ENCODE assay signal across 8 cellular contexts in genomic region chr4:169619518-169619957, GRCh38. TPM values are rescaled to one million over a fixed set of nuclear protein-coding genes. Genes with fewer than 3 reads are reported as not detected.
DNase-seq lines count a peak whose midpoint lies in the region; ATAC-seq and TF ChIP-seq lines count a peak whose summit lies in the region.

No MANE protein-coding gene starts in this region.

- POLR2A ChIA-PET in activated CD4-positive, alpha-beta T cell treated with anti-CD3 and anti-CD28 coated beads, Interleukin-2, amount 10 ng/mL, durations not matched to agents 7 days and 5 days (lab: Charles Lee), result no interaction called here

- TF ChIP-seq CTCF in AG09319 (IDR thresholded peaks at IDR 0.05; ENCODE audit: low read depth, low read length) (peak; percentile 61), lung (IDR thresholded peaks at IDR 0.05; ENCODE audit: control extremely low read depth, extremely low read depth) (peak; percentile 42), stomach (IDR thresholded peaks at IDR 0.05) (peak in 5 of 7 experiments; percentile 54 to 75 (median 57))

- H3K4me3 Mint-ChIP-seq in activated CD4-positive, alpha-beta T cell treated with anti-CD3 and anti-CD28 coated beads, Interleukin-2, amount 10 ng/mL, durations not matched to agents 7 days and 5 days, result peak overlapping the region; percentile 94

- peak; percentile 32 for ATAC-seq in GM18519 (IDR thresholded peaks at IDR 0.05; ENCODE audit: low FRiP score, unreplicated experiment)
- peak; percentile 37 for ATAC-seq in HG03060 (IDR thresholded peaks at IDR 0.05; ENCODE audit: low read depth, unreplicated experiment)
- no peak for ATAC-seq in lung (ENCODE audit: insufficient read depth, low FRiP score)

- DNase-seq in AG09319 (ENCODE audit: extremely low read depth, low read depth) (no peak), NCI-H226 (peak; percentile 59), lung (ENCODE audit: low spot score) (peak; percentile 53), stomach (peak; percentile 67)
- peak; percentile 55 for DNase-seq in activated CD4-positive, alpha-beta T cell treated with anti-CD3 and anti-CD28 coated beads, Interleukin-2, amount 10 ng/mL, durations not matched to agents 7 days and 5 days

- H3K27ac Mint-ChIP-seq in activated CD4-positive, alpha-beta T cell treated with anti-CD3 and anti-CD28 coated beads, Interleukin-2, amount 10 ng/mL, durations not matched to agents 7 days and 5 days, result peak overlapping the region; percentile 99

- H3K36me3 Mint-ChIP-seq in activated CD4-positive, alpha-beta T cell treated with anti-CD3 and anti-CD28 coated beads, Interleukin-2, amount 10 ng/mL, durations not matched to agents 7 days and 5 days (ENCODE audit: low read depth), result peaks cover 6% of the 10 kb centered on the region

- TF ChIP-seq EP300 in stomach (IDR thresholded peaks at IDR 0.05), result no peak

- WGBS in ectodermal cell, 2 experiments, result 4 to 9% methylated on average over 11 to 12 of the region's 12 CpGs
- WGBS in lung, 2 donors, result 0 to 2% methylated on average over 12 of the region's 12 CpGs
- 0 to 1% (median 0%) methylated on average over 12 of the region's 12 CpGs for WGBS in stomach, 5 donors

- H3K4me3 ChIP-seq in ectodermal cell (ENCODE audit: insufficient read depth, low read depth, low read length) (peak overlapping the region; percentile 77), lung (peak overlapping the region; percentile 71), stomach (peak overlapping the region; percentile 58 to 73 (median 64))

- CTCF ChIA-PET in activated CD4-positive, alpha-beta T cell treated with anti-CD3 and anti-CD28 coated beads, Interleukin-2, amount 10 ng/mL, durations not matched to agents 7 days and 5 days (lab: Charles Lee), result interaction anchor here (1.3 to 2.0 kb wide), 4 partner anchors 13 to 134 kb away, joined by 3 to 6 read pairs (median 5); no protein-coding TSS in a partner anchor

- no peaks in the 10 kb centered on the region for H3K27me3 Mint-ChIP-seq in activated CD4-positive, alpha-beta T cell treated with anti-CD3 and anti-CD28 coated beads, Interleukin-2, amount 10 ng/mL, durations not matched to agents 7 days and 5 days

- H3K27me3 ChIP-seq in ectodermal cell (ENCODE audit: control insufficient read depth, insufficient read depth, low read length, poor library complexity, severe bottlenecking) (no peaks in the 10 kb centered on the region), lung (ENCODE audit: control insufficient read depth, insufficient read depth) (no peaks in the 10 kb centered on the region), stomach (no peaks in the 10 kb centered on the region)

- H3K9me3 ChIP-seq in ectodermal cell (ENCODE audit: control insufficient read depth, low read length) (no peaks in the 10 kb centered on the region), lung (ENCODE audit: control insufficient read depth in 2 of 2, insufficient read depth in 1 of 2, low read length in 1 of 2) (no peaks in the 10 kb centered on the region), stomach (no peaks in the 10 kb centered on the region)

- no peaks in the 10 kb centered on the region for H3K9me3 Mint-ChIP-seq in activated CD4-positive, alpha-beta T cell treated with anti-CD3 and anti-CD28 coated beads, Interleukin-2, amount 10 ng/mL, durations not matched to agents 7 days and 5 days

- intact Hi-C loops in stomach (cut with DNase I; ENCODE audit: low total_unique reads), result no loop called here

- H3K36me3 ChIP-seq in ectodermal cell (ENCODE audit: control insufficient read depth, insufficient read depth, low read length), result no peaks in the 10 kb centered on the region
- no peaks in the 10 kb centered on the region for H3K36me3 ChIP-seq in lung (ENCODE audit: control insufficient read depth in 2 of 2, insufficient read depth in 2 of 2, low read length in 2 of 2)
- no peaks in the 10 kb centered on the region for H3K36me3 ChIP-seq in stomach

- peaks cover 59% of the 10 kb centered on the region for H3K4me1 Mint-ChIP-seq in activated CD4-positive, alpha-beta T cell treated with anti-CD3 and anti-CD28 coated beads, Interleukin-2, amount 10 ng/mL, durations not matched to agents 7 days and 5 days

- H3K4me1 ChIP-seq in ectodermal cell (ENCODE audit: control insufficient read depth, insufficient read depth, low read length) (peaks cover 10% of the 10 kb centered on the region), lung (ENCODE audit: control insufficient read depth in 2 of 2, insufficient read depth in 2 of 2, low read length in 2 of 2) (no peaks in the 10 kb centered on the region), stomach (peaks cover 0 to 43% (median 19%) of the 10 kb centered on the region in 4 donors)

- H3K27ac ChIP-seq in ectodermal cell (ENCODE audit: insufficient read depth, low read depth, low read length, poor library complexity, severe bottlenecking) (peak overlapping the region; percentile 84), lung (ENCODE audit: low read depth in 1 of 2, low read length in 1 of 2) (peak overlapping the region; percentile 80 to 99), stomach (peak overlapping the region; percentile 95 to 97 (median 96))

- no peak for TF ChIP-seq POLR2A in stomach (IDR thresholded peaks at IDR 0.05)

RNA-seq across cellular contexts. Expression of gene CLCN3, which starts 0.8 kb away (rescaled TPM):
- total RNA-seq in activated CD4-positive, alpha-beta T cell treated with anti-CD3 and anti-CD28 coated beads, Interleukin-2, amount 10 ng/mL, durations not matched to agents 7 days and 5 days, result 10 to 100 TPM; 27.9 to 28.6 TPM
- polyA plus RNA-seq in ectodermal cell (2013, experiment 1 of 4), result 40.5 TPM
- polyA plus RNA-seq in ectodermal cell (2013, experiment 2 of 4), result 38.5 TPM
- polyA plus RNA-seq in ectodermal cell (2013, experiment 3 of 4), result 25.7 TPM
- polyA plus RNA-seq in ectodermal cell (2013, experiment 4 of 4), result 30.3 TPM
- total RNA-seq in lung, result 10 to 100 TPM; 39.1 to 59.6 TPM
- polyA plus RNA-seq in lung, result 10 to 100 TPM; 11.0 to 16.1 TPM
- 100 to 1,000 TPM in 1 of 5 donors, 10 to 100 TPM in 3, 1 to 10 TPM in 1; 2.3 to 228 (median 34.1) TPM for total RNA-seq in stomach
- polyA plus RNA-seq in stomach, result 1 to 10 TPM; 6.5 to 7.3 (median 7.1) TPM

RNA-seq across cellular contexts. Expression of gene NEK1, which starts 7.2 kb away (rescaled TPM):
- 10 to 100 TPM; 15.1 to 15.4 TPM for total RNA-seq in activated CD4-positive, alpha-beta T cell treated with anti-CD3 and anti-CD28 coated beads, Interleukin-2, amount 10 ng/mL, durations not matched to agents 7 days and 5 days
- 16.0 TPM for polyA plus RNA-seq in ectodermal cell (2013, experiment 1 of 4)
- polyA plus RNA-seq in ectodermal cell (2013, experiment 2 of 4), result 19.1 TPM
- 12.9 TPM for polyA plus RNA-seq in ectodermal cell (2013, experiment 3 of 4)
- polyA plus RNA-seq in ectodermal cell (2013, experiment 4 of 4), result 15.8 TPM
- 10 to 100 TPM; 14.7 to 32.9 TPM for total RNA-seq in lung
- polyA plus RNA-seq in lung, result 1 to 10 TPM; 3.6 to 3.9 TPM
- 10 to 100 TPM in 2 of 5 donors, 1 to 10 TPM in 3; 1.2 to 28.6 (median 8.0) TPM for total RNA-seq in stomach
- polyA plus RNA-seq in stomach, result 1 to 10 TPM; 3.8 to 5.8 (median 5.2) TPM
